Comparison of ENCODE assay signal across 22 cellular contexts in the genomic region with DNA sequence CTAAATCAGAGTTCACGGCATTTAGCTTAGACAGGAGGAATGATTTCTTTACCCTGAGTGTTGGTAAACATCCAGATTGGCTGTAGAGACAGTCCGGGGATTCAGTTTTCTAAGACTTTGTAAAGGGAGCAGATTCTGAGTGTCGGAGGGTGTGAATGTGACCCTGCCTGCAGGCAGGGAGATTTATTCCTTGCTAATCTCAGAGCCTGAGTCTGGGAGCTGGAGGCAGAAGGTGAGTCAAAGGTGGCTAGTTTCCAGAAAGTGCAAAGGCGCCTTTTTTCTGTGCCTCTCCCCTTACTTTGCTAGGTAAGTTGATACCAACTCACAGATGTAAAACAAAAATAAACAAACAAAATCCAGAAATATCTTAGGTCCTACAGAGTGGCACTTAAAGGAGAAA. TPM values are rescaled to one million over a fixed set of nuclear protein-coding genes. Genes with fewer than 3 reads are reported as not detected.
A peak's percentile ranks its signal among the peaks of the same experiment; 100 is the strongest.
DNase-seq lines count a peak whose midpoint lies in the region; ATAC-seq, FAIRE-seq and TF ChIP-seq lines count a peak whose summit lies in the region.
"Had no signal": no experiment of that assay in that cellular context is flagged by ENCODE, and none has a peak within 500 bp of the region (broad histone marks: within the 10 kb centered on the region; RNA-seq: fewer than 3 reads in every experiment).

No MANE protein-coding gene starts in this region.

- H4K20me1 ChIP-seq in keratinocyte (ENCODE audit: control insufficient read depth, extremely low read depth, insufficient read depth, low read length), result no peaks in the 10 kb centered on the region

- H3K27ac ChIP-seq in adrenal gland (peak overlapping the region in 2 of 5 donors; percentile 21 to 36), keratinocyte (ENCODE audit: control insufficient read depth, insufficient read depth, low read length) (peak overlapping the region; percentile 27), gastrocnemius medialis (peak overlapping the region; percentile 93 to 99 (median 96)), ascending aorta (no peak overlapping the region)
- H3K27ac ChIP-seq: C4-2B, HL-60, SJCRH30 had no signal

- no peak overlapping the region for H2AFZ ChIP-seq in keratinocyte (ENCODE audit: control insufficient read depth, low read length)

- no peaks in the 10 kb centered on the region for H3K27me3 ChIP-seq in adrenal gland
- no peaks in the 10 kb centered on the region for H3K27me3 ChIP-seq in keratinocyte (ENCODE audit: control insufficient read depth, extremely low read depth, insufficient read depth, low read length)
- H3K27me3 ChIP-seq in gastrocnemius medialis, result no peaks in the 10 kb centered on the region
- H3K27me3 ChIP-seq in ascending aorta, result no peaks in the 10 kb centered on the region
- H3K27me3 ChIP-seq: SJCRH30 had no signal

- WGBS in adrenal gland, 4 donors, result 37 to 58% (median 53%) methylated on average over 4 of the region's 4 CpGs

- H3K36me3 ChIP-seq in adrenal gland (replicated peaks in 1 of 2), result peaks cover 0 to 36% of the 10 kb centered on the region in 2 donors
- no peaks in the 10 kb centered on the region for H3K36me3 ChIP-seq in keratinocyte (ENCODE audit: control insufficient read depth in 2 of 2, extremely low read depth in 1 of 2, insufficient read depth in 2 of 2, low read length in 2 of 2)
- H3K36me3 ChIP-seq in gastrocnemius medialis, result peaks cover 0 to 50% of the 10 kb centered on the region in 2 donors
- H3K36me3 ChIP-seq in ascending aorta, result no peaks in the 10 kb centered on the region

- H3K9me3 ChIP-seq in adrenal gland (replicated peaks in 1 of 3) (no peaks in the 10 kb centered on the region), keratinocyte (ENCODE audit: control insufficient read depth, low read depth, low read length) (no peaks in the 10 kb centered on the region), gastrocnemius medialis (no peaks in the 10 kb centered on the region), ascending aorta (no peaks in the 10 kb centered on the region)
- H3K9me3 ChIP-seq: SJCRH30 had no signal

- H3K9ac ChIP-seq in keratinocyte (ENCODE audit: control insufficient read depth, extremely low read depth, insufficient read depth, low read length), result no peak overlapping the region

- ATAC-seq in gastrocnemius medialis, result no peak
- ATAC-seq in GM21529 (IDR thresholded peaks at IDR 0.05; ENCODE audit: unreplicated experiment), result no peak
- ATAC-seq: Panc1 had no signal

- TF ChIP-seq POLR2A in adrenal gland (IDR thresholded peaks at IDR 0.05) (no peak), gastrocnemius medialis (IDR thresholded peaks at IDR 0.05) (peak in 1 of 2 donors; percentile 51)

- H3K79me2 ChIP-seq in keratinocyte (ENCODE audit: control insufficient read depth, insufficient read depth, low read length), result peaks cover 17% of the 10 kb centered on the region

- H3K4me1 ChIP-seq in adrenal gland (replicated peaks in 1 of 2) (peaks cover 22 to 59% of the 10 kb centered on the region in 2 donors), keratinocyte (ENCODE audit: control insufficient read depth, extremely low read depth, insufficient read depth, low read length) (peaks cover 58% of the 10 kb centered on the region), gastrocnemius medialis (peaks cover 83 to 84% of the 10 kb centered on the region in 2 donors), ascending aorta (peaks cover 0 to 2% of the 10 kb centered on the region in 2 donors)

- no peak for FAIRE-seq in keratinocyte (lab: Jason Lieb, UNC)
- FAIRE-seq: astrocyte, D721Med had no signal

- dilution Hi-C loops in keratinocyte (cut with MboI; ENCODE audit: extremely low pct_ligation_motif_present, low sequenced_read_pairs), result no loop called here

- H3K4me3 ChIP-seq in adrenal gland (no peak overlapping the region), keratinocyte (ENCODE audit: control insufficient read depth in 2 of 3, extremely low read depth in 1 of 3, insufficient read depth in 2 of 3, low read depth in 1 of 3, low read length in 3 of 3) (no peak overlapping the region), gastrocnemius medialis (peak overlapping the region in 1 of 4 donors; percentile 34), ascending aorta (no peak overlapping the region)
- H3K4me3 ChIP-seq: SJCRH30 had no signal

- intact Hi-C loops in adrenal gland (cut with DNase I), result no loop called here
- intact Hi-C loops in gastrocnemius medialis (cut with DNase I; ENCODE audit: low total_unique reads), result loop anchor here (10.0 kb wide), 1 partner anchor 777 kb away; a partner anchor contains a TSS
- intact Hi-C loops in ascending aorta (cut with DNase I), result no loop called here

- TF ChIP-seq CTCF in adrenal gland (IDR thresholded peaks at IDR 0.05), result no peak
- no peak for TF ChIP-seq CTCF in keratinocyte (optimal IDR thresholded peaks at IDR 0.05 in 1 of 3, IDR thresholded peaks at IDR 0.05 in 1 of 3, conservative IDR thresholded peaks at IDR 0.05 in 1 of 3; ENCODE audit: extremely low read depth in 1 of 3, insufficient read depth in 2 of 3, low read length in 3 of 3)
- no peak for TF ChIP-seq CTCF in gastrocnemius medialis (IDR thresholded peaks at IDR 0.05 in 4 of 5, conservative IDR thresholded peaks at IDR 0.05 in 1 of 5)
- TF ChIP-seq CTCF in ascending aorta (IDR thresholded peaks at IDR 0.05), result no peak

- H3K4me2 ChIP-seq in keratinocyte (ENCODE audit: control insufficient read depth, extremely low read depth, insufficient read depth, low read depth, low read length), result peak overlapping the region; percentile 1

- in situ Hi-C loops in gastrocnemius medialis (cut with MboI; ENCODE audit: low sequenced_read_pairs in 4 of 4), result loop anchor here (10.0 to 25.0 kb wide), 6 partner anchors 367 to 1181 kb away; a partner anchor contains a TSS

- no peaks in the 10 kb centered on the region for H3K9me1 ChIP-seq in keratinocyte (ENCODE audit: control insufficient read depth, extremely low read depth, insufficient read depth, low read length)

- DNase-seq in ELR (ENCODE audit: low read depth), result peak; percentile 14
- DNase-seq in adrenal gland, result peak; percentile 46 to 72 (median 63)
- DNase-seq in keratinocyte (ENCODE audit: low read depth, low spot score), result no peak
- DNase-seq in gastrocnemius medialis, result no peak
- DNase-seq in NCI-H128 (lab: John Stamatoyannopoulos, UW; ENCODE audit: unreplicated experiment), result no peak
- DNase-seq in stimulated activated CD4-positive, alpha-beta T cell treated with anti-CD3 and anti-CD28 coated beads, Interleukin-12 subunit alpha, Interleukin-12 subunit beta, amount 100 ng/mL, for 4 hours, result no peak
- DNase-seq in ascending aorta (ENCODE audit: low spot score in 2 of 2), result no peak
- DNase-seq: activated CD4-positive, alpha-beta T cell treated with anti-CD3 and anti-CD28 coated beads for 4 hours; activated naive CD4-positive, alpha-beta T cell treated with anti-CD3 and anti-CD28 coated beads, Interleukin-2, amount 10 ng/mL, durations not matched to agents 7 days and 5 days; GOT3; head of caudate nucleus; NCI-H1417; NCI-H2107; NCI-H510A; SJCRH30; T-helper 1 cell had no signal

RNA-seq across cellular contexts. Expression of a gene that starts 11.7 kb away (rescaled TPM):
- total RNA-seq in adrenal gland (100 to 1,000 TPM in 7 of 8 donors, 10 to 100 TPM in 1; 97.8 to 187 (median 161) TPM), gastrocnemius medialis (100 to 1,000 TPM; 111 to 377 (median 324) TPM), ascending aorta (3.5 TPM)
- polyA plus RNA-seq in adrenal gland (100 to 1,000 TPM in 1 of 3 donors, 10 to 100 TPM in 2; 85.7 to 122 (median 86.4) TPM), keratinocyte (21.1 to 32.8 TPM (median 30.0 TPM) in 3 replicates)
- polyA plus RNA-seq in keratinocyte (2011; ENCODE audit: low read depth), result 32.4 TPM
- 11.2 and 16.6 TPM in 2 replicates for polyA plus RNA-seq in keratinocyte (2011; cell fraction: cytosol; rRNA removed)
- 23.9 and 33.4 TPM in 2 replicates for polyA plus RNA-seq in keratinocyte (2011; cell fraction: nucleus; rRNA removed)
- polyA plus RNA-seq in keratinocyte (2012; ENCODE audit: low replicate concordance), result 35.0 and 37.8 TPM in 2 replicates
- 8.4 to 29.2 TPM (median 15.0 TPM) in 3 replicates for polyA minus RNA-seq in keratinocyte
- 22.6 TPM for polyA minus RNA-seq in keratinocyte (2011; cell fraction: cytosol; rRNA and poly(A)+ RNA removed)
- polyA minus RNA-seq in keratinocyte (2011; cell fraction: nucleus; rRNA and poly(A)+ RNA removed), result 18.6 and 28.9 TPM in 2 replicates

Comparison
In these comparisons a context has a peak if more than half of its experiments do, and no peak if none do; other contexts are left out.
1. DNase-seq: peak in ELR (single experiment) and adrenal gland (7 of 7); none in keratinocyte (single experiment), gastrocnemius medialis (0 of 2), NCI-H128 (single experiment), stimulated activated CD4-positive, alpha-beta T cell treated with anti-CD3 and anti-CD28 coated beads, Interleukin-12 subunit alpha, Interleukin-12 subunit beta, amount 100 ng/mL, for 4 hours (single experiment) and ascending aorta (0 of 2).
2. H3K27ac ChIP-seq: peak in keratinocyte (single experiment) and gastrocnemius medialis (4 of 4); none in ascending aorta (0 of 2).
3. RNA of a gene that starts 11.7 kb away (total RNA-seq): 111 to 377 TPM in gastrocnemius medialis and 97.8 to 187 TPM in adrenal gland; 3.5 TPM in ascending aorta (single experiment); every median in the first group is over 10 times any median in the second.